Comparison of ENCODE assay signal across 22 cellular contexts in genomic region chr18:31825772-31826171, GRCh38.
DNase-seq lines count a peak whose midpoint lies in the region; ATAC-seq and TF ChIP-seq lines count a peak whose summit lies in the region.
"Had no signal": no experiment of that assay in that cellular context is flagged by ENCODE, and none has a peak within 500 bp of the region (broad histone marks: within the 10 kb centered on the region; RNA-seq: fewer than 3 reads in every experiment).

No MANE protein-coding gene starts in this region.

- H3K9ac ChIP-seq in HUES48 (ENCODE audit: low read depth, low read length), result peak overlapping the region; percentile 79
- peak overlapping the region; percentile 62; the same call in 1 of the 2 replicates for H3K9ac ChIP-seq in iPS-20b (ENCODE audit: low read depth, low read length)
- H3K9ac ChIP-seq: KMS-11 had no signal

- DNase-seq in ELF-1 (ENCODE audit: low read depth, low spot score), result peak; percentile 93
- no peak for DNase-seq in activated naive CD8-positive, alpha-beta T cell treated with anti-CD3 and anti-CD28 coated beads, Interleukin-2, amount 50 U/mL, for 24 hours
- no peak for DNase-seq in esophagus muscularis mucosa (ENCODE audit: extremely low spot score)
- no peak for DNase-seq in heart left ventricle
- no peak for DNase-seq in WERI-Rb-1
- no peak for DNase-seq in stimulated activated naive CD4-positive, alpha-beta T cell treated with Interleukin-2 at 50 U/mL for 16 hours (lab: John Stamatoyannopoulos, UW)
- DNase-seq: activated gamma-delta T cell treated with Interleukin-2 at 50 U/mL for 16 hours; activated T-cell treated with anti-CD3 and anti-CD28 coated beads, Interleukin-2, amount 50 U/mL, for 24 hours; CD4-positive, alpha-beta T cell; dermis blood vessel endothelial cell; NCI-H1436 treated with DMSO at 0.1 percent for 48 hours; NCI-H2171 treated with DMSO at 0.1 percent for 48 hours; RPMI8226; stimulated activated naive CD8-positive, alpha-beta T cell treated with anti-CD3 and anti-CD28 coated beads, Interleukin-15, amount 100 ng/mL, for 72 hours; T-helper 17 cell; tibial artery had no signal

- H3K27me3 ChIP-seq in HUES48 (ENCODE audit: control insufficient read depth, insufficient read depth, low read length) (no peaks in the 10 kb centered on the region), iPS-20b (ENCODE audit: insufficient read depth, low read length) (no peaks in the 10 kb centered on the region), esophagus muscularis mucosa (no peaks in the 10 kb centered on the region), heart left ventricle (no peaks in the 10 kb centered on the region), WERI-Rb-1 (ENCODE audit: insufficient read depth, low read depth, severe bottlenecking) (no peaks in the 10 kb centered on the region)
- H3K27me3 ChIP-seq: tibial artery had no signal

- H3K9me3 Mint-ChIP-seq in activated naive CD8-positive, alpha-beta T cell treated with anti-CD3 and anti-CD28 coated beads, Interleukin-2, amount 50 U/mL, for 24 hours, result peaks cover 9% of the 10 kb centered on the region
- H3K9me3 Mint-ChIP-seq: nephron had no signal

- H3K36me3 ChIP-seq in HUES48 (ENCODE audit: control insufficient read depth, insufficient read depth, low read length) (peaks cover 20% of the 10 kb centered on the region), iPS-20b (ENCODE audit: insufficient read depth, low read depth, low read length) (peaks cover 26% of the 10 kb centered on the region), esophagus muscularis mucosa (peaks cover 10 to 22% (median 16%) of the 10 kb centered on the region in 4 donors), heart left ventricle (peaks cover 0 to 29% (median 17%) of the 10 kb centered on the region in 9 donors), WERI-Rb-1 (peaks cover 3% of the 10 kb centered on the region)

- peak overlapping the region; percentile 12; the same call in 1 of the 2 replicates for H3K4me3 ChIP-seq in HUES48 (ENCODE audit: low read depth, low read length)
- H3K4me3 ChIP-seq in iPS-20b (ENCODE audit: low read length), result peak overlapping the region; percentile 16; the same call in 1 of the 2 replicates
- H3K4me3 ChIP-seq in esophagus muscularis mucosa, result no peak overlapping the region
- H3K4me3 ChIP-seq in heart left ventricle, result no peak overlapping the region
- no peak overlapping the region for H3K4me3 ChIP-seq in WERI-Rb-1 (ENCODE audit: low read depth, low read length)
- H3K4me3 ChIP-seq: HAP-1, lung, tibial artery had no signal

- 46% methylated on average over 3 of the region's 3 CpGs for WGBS in esophagus muscularis mucosa
- WGBS in heart left ventricle, 4 donors, result 56 to 68% (median 63%) methylated on average over 3 of the region's 3 CpGs

- no peaks in the 10 kb centered on the region for H3K9me3 ChIP-seq in HUES48 (ENCODE audit: control insufficient read depth, insufficient read depth, low read length)
- no peaks in the 10 kb centered on the region; the same call in 1 of the 2 replicates for H3K9me3 ChIP-seq in iPS-20b (ENCODE audit: insufficient read depth, low read depth, low read length)
- H3K9me3 ChIP-seq in esophagus muscularis mucosa, result no peaks in the 10 kb centered on the region
- H3K9me3 ChIP-seq in heart left ventricle, result no peaks in the 10 kb centered on the region
- no peaks in the 10 kb centered on the region for H3K9me3 ChIP-seq in WERI-Rb-1 (ENCODE audit: severe bottlenecking)
- H3K9me3 ChIP-seq: HAP-1, tibial artery had no signal

- no peak overlapping the region for H3K4me3 Mint-ChIP-seq in activated naive CD8-positive, alpha-beta T cell treated with anti-CD3 and anti-CD28 coated beads, Interleukin-2, amount 50 U/mL, for 24 hours
- H3K4me3 Mint-ChIP-seq: activated T-cell treated with anti-CD3 and anti-CD28 coated beads, Interleukin-2, amount 50 U/mL, for 24 hours; CD4-positive, alpha-beta T cell; nephron; stimulated activated naive CD8-positive, alpha-beta T cell treated with anti-CD3 and anti-CD28 coated beads, Interleukin-15, amount 100 ng/mL, for 72 hours; T-helper 17 cell had no signal

- peak; percentile 33 for ATAC-seq in activated naive CD8-positive, alpha-beta T cell treated with anti-CD3 and anti-CD28 coated beads, Interleukin-2, amount 50 U/mL, for 24 hours
- ATAC-seq in heart left ventricle, result no peak
- ATAC-seq: stimulated activated naive CD8-positive, alpha-beta T cell treated with anti-CD3 and anti-CD28 coated beads, Interleukin-15, amount 100 ng/mL, for 72 hours; T-helper 17 cell had no signal

- no peak for TF ChIP-seq CTCF in esophagus muscularis mucosa (IDR thresholded peaks at IDR 0.05)
- no peak for TF ChIP-seq CTCF in heart left ventricle (IDR thresholded peaks at IDR 0.05)
- no peak for TF ChIP-seq CTCF in WERI-Rb-1 (IDR thresholded peaks at IDR 0.05; ENCODE audit: low read depth, low read length)

- H3K27ac ChIP-seq in HUES48 (ENCODE audit: low read depth, low read length), result peak overlapping the region; percentile 93
- H3K27ac ChIP-seq in iPS-20b (ENCODE audit: low read length), result peak overlapping the region; percentile 97
- no peak overlapping the region for H3K27ac ChIP-seq in esophagus muscularis mucosa (replicated peaks in 1 of 4)
- H3K27ac ChIP-seq in heart left ventricle, result no peak overlapping the region
- no peak overlapping the region for H3K27ac ChIP-seq in WERI-Rb-1
- H3K27ac ChIP-seq: KMS-11, tibial artery had no signal

- intact Hi-C loops in esophagus muscularis mucosa (cut with DNase I) (no loop called here), heart left ventricle (cut with DNase I) (loop anchor here in 2 of 10 donors (10.0 kb wide), 1 partner anchor 149 kb away; no protein-coding TSS in a partner anchor)

- no peak for TF ChIP-seq POLR2A in esophagus muscularis mucosa (IDR thresholded peaks at IDR 0.05; ENCODE audit: low read depth)
- TF ChIP-seq POLR2A in heart left ventricle (IDR thresholded peaks at IDR 0.05), result no peak

- H3K36me3 Mint-ChIP-seq in activated naive CD8-positive, alpha-beta T cell treated with anti-CD3 and anti-CD28 coated beads, Interleukin-2, amount 50 U/mL, for 24 hours (ENCODE audit: low read depth), result peaks cover 24% of the 10 kb centered on the region

- no peak for TF ChIP-seq EP300 in esophagus muscularis mucosa (IDR thresholded peaks at IDR 0.05)

- H3K27ac Mint-ChIP-seq in activated naive CD8-positive, alpha-beta T cell treated with anti-CD3 and anti-CD28 coated beads, Interleukin-2, amount 50 U/mL, for 24 hours, result no peak overlapping the region
- H3K27ac Mint-ChIP-seq: activated T-cell treated with anti-CD3 and anti-CD28 coated beads, Interleukin-2, amount 50 U/mL, for 24 hours; CD4-positive, alpha-beta T cell; nephron; T-helper 17 cell had no signal

- peaks cover 34% of the 10 kb centered on the region for H3K4me1 ChIP-seq in HUES48 (ENCODE audit: control insufficient read depth, insufficient read depth, low read length)
- H3K4me1 ChIP-seq in iPS-20b (ENCODE audit: insufficient read depth, low read length), result peaks cover 18% of the 10 kb centered on the region; the same call in 1 of the 2 replicates
- no peaks in the 10 kb centered on the region for H3K4me1 ChIP-seq in esophagus muscularis mucosa
- H3K4me1 ChIP-seq in heart left ventricle, result peaks cover 0 to 6% (median 0%) of the 10 kb centered on the region in 12 donors
- H3K4me1 ChIP-seq: tibial artery had no signal

- no peaks in the 10 kb centered on the region for H3K4me1 Mint-ChIP-seq in activated naive CD8-positive, alpha-beta T cell treated with anti-CD3 and anti-CD28 coated beads, Interleukin-2, amount 50 U/mL, for 24 hours
- H3K4me1 Mint-ChIP-seq: nephron, T-helper 17 cell had no signal

- no peaks in the 10 kb centered on the region for H3K27me3 Mint-ChIP-seq in activated naive CD8-positive, alpha-beta T cell treated with anti-CD3 and anti-CD28 coated beads, Interleukin-2, amount 50 U/mL, for 24 hours
- H3K27me3 Mint-ChIP-seq: activated T-cell treated with anti-CD3 and anti-CD28 coated beads, Interleukin-2, amount 50 U/mL, for 24 hours; CD4-positive, alpha-beta T cell; stimulated activated naive CD8-positive, alpha-beta T cell treated with anti-CD3 and anti-CD28 coated beads, Interleukin-15, amount 100 ng/mL, for 72 hours; T-helper 17 cell had no signal

Comparison
In these comparisons a context has a peak if more than half of its experiments do, and no peak if none do; other contexts are left out.
1. H3K27ac ChIP-seq: peak in HUES48 (single experiment) and iPS-20b (single experiment); none in esophagus muscularis mucosa (0 of 4), heart left ventricle (0 of 12) and WERI-Rb-1 (single experiment).
2. H3K4me3 ChIP-seq: peak in HUES48 (single experiment) and iPS-20b (single experiment); none in esophagus muscularis mucosa (0 of 4), heart left ventricle (0 of 12) and WERI-Rb-1 (single experiment).